8 cellular contexts compared by ENCODE assay signal in the genomic region with DNA sequence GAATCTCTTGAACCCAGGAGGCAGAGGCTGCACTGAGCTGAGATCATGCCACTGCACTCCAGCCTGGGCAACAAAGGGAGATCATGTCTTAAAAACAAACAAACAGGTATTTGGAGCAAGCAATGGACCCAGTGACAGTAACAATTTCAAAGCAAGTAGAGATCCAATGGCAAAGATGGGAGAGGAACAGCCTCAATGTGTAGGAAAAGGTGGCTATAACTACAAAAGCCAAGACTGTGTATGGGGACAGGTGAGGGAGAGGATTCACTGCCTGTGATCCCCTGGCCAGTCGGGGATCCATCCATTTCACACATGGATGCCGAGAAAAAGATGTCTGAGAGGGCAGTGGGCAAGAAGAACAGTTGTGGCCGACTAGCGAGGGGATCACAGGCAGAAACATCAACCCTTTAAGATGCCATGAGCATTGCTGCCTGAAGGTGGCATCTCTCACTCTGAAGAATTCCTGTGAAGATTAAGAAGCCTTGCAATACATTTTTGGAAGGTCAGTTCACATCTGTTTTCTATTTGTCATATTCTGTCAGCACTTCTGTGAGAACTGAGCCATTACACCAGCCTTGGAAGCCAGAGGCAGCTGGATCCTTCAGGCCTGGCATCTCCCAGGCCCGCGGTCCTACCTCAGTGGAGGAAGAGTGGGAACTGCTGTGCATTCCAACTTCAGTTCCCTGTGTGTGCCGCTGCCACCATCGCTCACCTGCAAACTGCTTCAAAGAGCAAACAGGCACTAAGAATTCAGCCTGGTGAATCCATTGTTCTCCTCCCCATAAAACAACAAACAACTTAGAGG. TPM values are rescaled to one million over a fixed set of nuclear protein-coding genes. Genes with fewer than 3 reads are reported as not detected.
A peak's percentile ranks its signal among the peaks of the same experiment; 100 is the strongest.
DNase-seq lines count a peak whose midpoint lies in the region; ATAC-seq and TF ChIP-seq lines count a peak whose summit lies in the region.

No MANE protein-coding gene starts in this region.

- H3K27ac ChIP-seq in VCaP = peak overlapping the region; percentile 79
- H3K27ac ChIP-seq in osteoblast (ENCODE audit: low read depth, low read length) = peak overlapping the region; percentile 64

- H3K4me3 ChIP-seq in osteoblast (ENCODE audit: insufficient read depth, low read length) = no peak overlapping the region

- no peak for ATAC-seq in GM19467 (IDR thresholded peaks at IDR 0.05; ENCODE audit: unreplicated experiment)

- H3K79me2 ChIP-seq in osteoblast (ENCODE audit: insufficient read depth, low read length) = no peaks in the 10 kb centered on the region

- no peaks in the 10 kb centered on the region for H3K27me3 ChIP-seq in osteoblast (ENCODE audit: insufficient read depth, low read length)

- DNase-seq in NCI-H510A treated with DMSO at 0.1 percent for 48 hours (lab: John Stamatoyannopoulos, UW) (peak; percentile 5), NCI-H510A (lab: John Stamatoyannopoulos, UW) (no peak), HuH-7.5 (ENCODE audit: low spot score) (peak; percentile 27), germinal center (ENCODE audit: low spot score) (peak; percentile 21), osteoblast (ENCODE audit: insufficient read length, low spot score, missing footprints) (peak; percentile 93), NCI-H187 treated with DMSO at 0.1 percent for 48 hours (lab: John Stamatoyannopoulos, UW) (no peak)

- no peaks in the 10 kb centered on the region for H3K36me3 ChIP-seq in osteoblast (ENCODE audit: insufficient read depth, low read length)

- peak overlapping the region; percentile 56 for H3K4me2 ChIP-seq in osteoblast (ENCODE audit: insufficient read depth, low read length)

- peak overlapping the region; percentile 88 for H2AFZ ChIP-seq in osteoblast (ENCODE audit: low read length)

- no peaks in the 10 kb centered on the region for H3K9me3 ChIP-seq in osteoblast (ENCODE audit: low read depth, low read length)

- peaks cover 17% of the 10 kb centered on the region for H3K4me1 ChIP-seq in osteoblast (ENCODE audit: insufficient read depth, low read length)

- TF ChIP-seq CTCF in VCaP (conservative IDR thresholded peaks at IDR 0.05) = peak; percentile 87
- peak; percentile 96 for TF ChIP-seq CTCF in osteoblast (IDR thresholded peaks at IDR 0.05; ENCODE audit: extremely low read depth, low read depth, low read length)

- no peaks in the 10 kb centered on the region for H4K20me1 ChIP-seq in osteoblast (ENCODE audit: insufficient read depth, low read length)

RNA-seq across cellular contexts. Expression of a gene that starts 54.5 kb away (rescaled TPM):
- total RNA-seq in osteoblast = 64.4 and 64.8 TPM in 2 replicates

RNA-seq across cellular contexts. Expression of a gene that starts 56.1 kb away (rescaled TPM):
- total RNA-seq in osteoblast = 20.3 and 24.5 TPM in 2 replicates

Comparison
In these comparisons a context has a peak if more than half of its experiments do, and no peak if none do; other contexts are left out.
1. DNase-seq: peak in NCI-H510A treated with DMSO at 0.1 percent for 48 hours (single experiment), HuH-7.5 (single experiment), germinal center (single experiment) and osteoblast (single experiment); none in NCI-H510A (single experiment) and NCI-H187 treated with DMSO at 0.1 percent for 48 hours (single experiment).